In genomic region chr2:147468963-147469362, GRCh38 we compare ENCODE assay signal across 25 cellular contexts.
A peak's percentile ranks its signal among the peaks of the same experiment; 100 is the strongest.
DNase-seq lines count a peak whose midpoint lies in the region; FAIRE-seq and TF ChIP-seq lines count a peak whose summit lies in the region.
"Had no signal": no experiment of that assay in that cellular context is flagged by ENCODE, and none has a peak within 500 bp of the region (broad histone marks: within the 10 kb centered on the region; RNA-seq: fewer than 3 reads in every experiment).

No MANE protein-coding gene starts in this region.

- TF ChIP-seq RAD21 in H1 (IDR thresholded peaks at IDR 0.05 in 1 of 2, conservative IDR thresholded peaks at IDR 0.05 in 1 of 2; ENCODE audit: low read depth in 2 of 2, low read length in 2 of 2): no peak

- FAIRE-seq in H1 (lab: Jason Lieb, UNC): no peak
- FAIRE-seq: A204.1, D721Med, GM18507 had no signal

- H3K4me2 ChIP-seq in H1 (ENCODE audit: insufficient read depth in 1 of 2, low read depth in 2 of 2, low read length in 2 of 2) (peak overlapping the region; percentile 55 to 63), mesendoderm (ENCODE audit: low read length) (no peak overlapping the region), PC-9 (no peak overlapping the region)
- H3K4me2 ChIP-seq: BLaER1 treated with 17β-estradiol and CSF1 and Interleukin-3, amounts not matched to agents 10 nM and 100 nM had no signal

- H3K23ac ChIP-seq in H1 (ENCODE audit: insufficient read length): no peak overlapping the region
- no peak overlapping the region for H3K23ac ChIP-seq in mesendoderm (ENCODE audit: low read length)

- no peaks in the 10 kb centered on the region for H3F3A ChIP-seq in PC-9 (ENCODE audit: insufficient read depth, low read depth)

- H3K23me2 ChIP-seq in H1 (ENCODE audit: low read depth, low read length): peaks cover 2% of the 10 kb centered on the region; the same call in 1 of the 2 replicates

- H2AFZ ChIP-seq in H1 (ENCODE audit: low read length) (no peak overlapping the region), PC-9 (no peak overlapping the region)
- H2AFZ ChIP-seq: GM23248 had no signal

- no peak overlapping the region for H3K4ac ChIP-seq in H1 (replicated peaks; ENCODE audit: insufficient read length, low read depth, low read length)
- H3K4ac ChIP-seq in mesendoderm (ENCODE audit: low read depth, low read length): no peak overlapping the region

- no peak for TF ChIP-seq POLR2A in H1 (IDR thresholded peaks at IDR 0.05; ENCODE audit: control extremely low read depth in 1 of 2, low read depth in 2 of 2, low read length in 2 of 2)

- H3K79me2 ChIP-seq in H1 (ENCODE audit: control insufficient read depth in 1 of 2, insufficient read depth in 2 of 2, low read length in 2 of 2): no peaks in the 10 kb centered on the region
- H3K79me2 ChIP-seq in mesendoderm (ENCODE audit: control insufficient read depth, insufficient read depth, low read length): no peaks in the 10 kb centered on the region
- no peaks in the 10 kb centered on the region for H3K79me2 ChIP-seq in PC-9 (ENCODE audit: low read depth)

- H4K91ac ChIP-seq in H1 (replicated peaks; ENCODE audit: insufficient read length, low read length): peak overlapping the region; percentile 46

- no peak overlapping the region for H3K56ac ChIP-seq in H1 (replicated peaks; ENCODE audit: insufficient read length, low read depth, low read length)
- peak overlapping the region; percentile 70 for H3K56ac ChIP-seq in mesendoderm (ENCODE audit: low read length)

- no peak overlapping the region for H2BK12ac ChIP-seq in H1 (ENCODE audit: low read depth, low read length)

- no peaks in the 10 kb centered on the region for H4K20me1 ChIP-seq in H1 (replicated peaks in 1 of 2; ENCODE audit: control insufficient read depth in 1 of 2, insufficient read depth in 2 of 2, low read length in 2 of 2)
- no peaks in the 10 kb centered on the region for H4K20me1 ChIP-seq in PC-9 (ENCODE audit: insufficient read depth)
- H4K20me1 ChIP-seq: BLaER1 treated with 17β-estradiol and CSF1 and Interleukin-3, amounts not matched to agents 10 nM and 100 nM had no signal

- H3K14ac ChIP-seq in H1 (ENCODE audit: insufficient read length): no peak overlapping the region

- H3K9me2 ChIP-seq in PC-9 (ENCODE audit: insufficient read depth): no peaks in the 10 kb centered on the region

- POLR2A ChIA-PET in A673 (lab: Charles Lee; ENCODE audit: low non-redundant PET) (no interaction called here), H1 (lab: Charles Lee; ENCODE audit: partially characterized antibody) (interaction anchor here (1.8 to 2.1 kb wide), 2 partner anchors 15 to 18 kb away, joined by 4 read pairs; no protein-coding TSS in a partner anchor), PC-9 (lab: Charles Lee; ENCODE audit: unreplicated experiment) (no interaction called here)

- H3K9me3 ChIP-seq in A673 (ENCODE audit: low read depth, low read length, poor library complexity, severe bottlenecking) (no peaks in the 10 kb centered on the region), HUES48 (ENCODE audit: control insufficient read depth, insufficient read depth, low read length) (no peaks in the 10 kb centered on the region), H1 (ENCODE audit: insufficient read depth in 2 of 2, low read depth in 1 of 2, low read length in 1 of 2) (no peaks in the 10 kb centered on the region), PC-9 (ENCODE audit: insufficient read depth, low read depth) (no peaks in the 10 kb centered on the region)
- H3K9me3 ChIP-seq: BLaER1 treated with 17β-estradiol and CSF1 and Interleukin-3, amounts not matched to agents 10 nM and 100 nM; MG63 had no signal

- DNase-seq in A673 (ENCODE audit: low spot score) (no peak), H1 (ENCODE audit: low read depth in 1 of 2, low spot score in 2 of 2) (no peak), mesendoderm (no peak), caudate nucleus (lab: John Stamatoyannopoulos, UW) (no peak), PC-9 (no peak), NCI-H2171 (lab: John Stamatoyannopoulos, UW) (no peak)
- DNase-seq: AML-193; CD4-positive, alpha-beta T cell; GM23248; HCEC 1CT; IMR-90; KG1; MG63; NCI-H1105 treated with DMSO at 0.1 percent for 48 hours; NCI-H1694; NCI-H2029 treated with DMSO at 0.1 percent for 48 hours; NCI-H524 treated with DMSO at 0.1 percent for 48 hours; RPMI8226; SHP77; T-cell had no signal

- TF ChIP-seq CTCF in A673 (conservative IDR thresholded peaks at IDR 0.05; ENCODE audit: low read depth, low read length) (no peak), H1 (IDR thresholded peaks at IDR 0.05; ENCODE audit: control extremely low read depth in 1 of 3, insufficient read depth in 1 of 3, low read depth in 1 of 3, low read length in 3 of 3) (no peak), PC-9 (conservative IDR thresholded peaks at IDR 0.05) (no peak)

- H3K9ac ChIP-seq in HUES48 (ENCODE audit: low read depth, low read length) (no peak overlapping the region), H1 (replicated peaks in 1 of 4; ENCODE audit: extremely low read depth in 1 of 4, low read depth in 3 of 4, low read length in 3 of 4) (no peak overlapping the region), mesendoderm (ENCODE audit: low read length) (no peak overlapping the region)
- H3K9ac ChIP-seq: BLaER1 treated with 17β-estradiol and CSF1 and Interleukin-3, amounts not matched to agents 10 nM and 100 nM; GM23248 had no signal

- TF ChIP-seq EP300 in H1 (IDR thresholded peaks at IDR 0.05; ENCODE audit: borderline replicate concordance in 1 of 2, low read depth in 2 of 2, low read length in 2 of 2): no peak

- H2AK5ac ChIP-seq in H1 (ENCODE audit: low read depth, low read length) (no peak overlapping the region), mesendoderm (ENCODE audit: low read length) (no peak overlapping the region)

- no peaks in the 10 kb centered on the region for H3K27me3 ChIP-seq in A673 (replicated peaks; ENCODE audit: insufficient read depth, low read depth, low read length, poor library complexity)
- H3K27me3 ChIP-seq in HUES48 (ENCODE audit: control insufficient read depth, insufficient read depth, low read length): no peaks in the 10 kb centered on the region
- no peaks in the 10 kb centered on the region for H3K27me3 ChIP-seq in H1 (replicated peaks in 1 of 4; ENCODE audit: control insufficient read depth in 3 of 4, extremely low read depth in 1 of 4, insufficient read depth in 3 of 4, low read length in 3 of 4)
- H3K27me3 ChIP-seq in mesendoderm (ENCODE audit: insufficient read depth, low read length, poor library complexity): no peaks in the 10 kb centered on the region
- no peaks in the 10 kb centered on the region for H3K27me3 ChIP-seq in PC-9 (ENCODE audit: insufficient read depth, low read depth)
- H3K27me3 ChIP-seq: BLaER1 treated with 17β-estradiol and CSF1 and Interleukin-3, amounts not matched to agents 10 nM and 100 nM; MG63 had no signal

- WGBS in H1 (ENCODE audit: extremely low coverage in 1 of 2, insufficient coverage in 1 of 2, insufficient read length in 1 of 2, insufficient replicate concordance in 2 of 2, low coverage in 1 of 2, low lambda C conversion rate in 2 of 2, missing lambda C conversion rate in 1 of 2), 2 experiments: 36% methylated on average over 5 of the region's 5 CpGs; no CpG with 5 or more reads in 1 of the 2 experiments
- no CpG with 5 or more reads among the region's 5 CpGs for WGBS in mesendoderm (ENCODE audit: extremely low coverage, insufficient coverage, low lambda C conversion rate)

- no peak overlapping the region for H2BK15ac ChIP-seq in H1 (ENCODE audit: low read length)
- no peak overlapping the region for H2BK15ac ChIP-seq in mesendoderm (replicated peaks; ENCODE audit: low read depth)

- H2BK20ac ChIP-seq in H1 (ENCODE audit: low read length): peak overlapping the region; percentile 77; the same call in 1 of the 2 replicates

- no peak overlapping the region; the same call in 1 of the 2 replicates for H2BK5ac ChIP-seq in H1 (ENCODE audit: low read depth, low read length)
- H2BK5ac ChIP-seq in mesendoderm (ENCODE audit: low read length): peak overlapping the region; percentile 39

- H2BK120ac ChIP-seq in H1 (replicated peaks; ENCODE audit: low read depth, low read length): peak overlapping the region; percentile 57
- peak overlapping the region; percentile 64 for H2BK120ac ChIP-seq in mesendoderm (ENCODE audit: low read depth, low read length)

- no peaks in the 10 kb centered on the region for H3K79me1 ChIP-seq in H1 (ENCODE audit: low read depth, low read length)
- H3K79me1 ChIP-seq in mesendoderm (ENCODE audit: low read length): no peaks in the 10 kb centered on the region

- no peak overlapping the region for H4K5ac ChIP-seq in H1 (ENCODE audit: insufficient read length, low read depth, low read length)
- no peak overlapping the region for H4K5ac ChIP-seq in mesendoderm (ENCODE audit: low read length)

- BruUV-seq in A673 (replicated peaks; lab: Mats Ljungman, UMichigan) (no TSS peak), PC-9 (replicated peaks; lab: Mats Ljungman, UMichigan) (no TSS peak)

- H3K4me3 ChIP-seq in A673 (ENCODE audit: low read depth, low read length, poor library complexity, severe bottlenecking) (no peak overlapping the region), HUES48 (ENCODE audit: low read depth, low read length) (no peak overlapping the region), H1 (ENCODE audit: extremely low read depth in 1 of 4, insufficient read depth in 2 of 4, low read depth in 3 of 4, low read length in 4 of 4) (peak overlapping the region in 1 of 4 experiments; percentile 39; a peak in 3 of 8 replicates), mesendoderm (ENCODE audit: low read length) (no peak overlapping the region), PC-9 (no peak overlapping the region)
- H3K4me3 ChIP-seq: BLaER1 treated with 17β-estradiol and CSF1 and Interleukin-3, amounts not matched to agents 10 nM and 100 nM; GM23248; MG63 had no signal

- H3K27ac ChIP-seq in A673 (ENCODE audit: low read depth, low read length, poor library complexity, severe bottlenecking) (peak overlapping the region; percentile 19), HUES48 (ENCODE audit: low read depth, low read length) (peak overlapping the region; percentile 67), H1 (ENCODE audit: low read depth, low read length) (no peak overlapping the region), mesendoderm (ENCODE audit: low read depth, low read length) (no peak overlapping the region), caudate nucleus (ENCODE audit: low read depth, low read length) (no peak overlapping the region), PC-9 (no peak overlapping the region)
- H3K27ac ChIP-seq: BLaER1 treated with 17β-estradiol and CSF1 and Interleukin-3, amounts not matched to agents 10 nM and 100 nM; GM23248 had no signal

- H3K36me3 ChIP-seq in A673 (ENCODE audit: insufficient read depth, low read length, poor library complexity, severe bottlenecking) (no peaks in the 10 kb centered on the region), HUES48 (ENCODE audit: control insufficient read depth, insufficient read depth, low read length) (no peaks in the 10 kb centered on the region), H1 (ENCODE audit: control insufficient read depth in 2 of 4, insufficient read depth in 4 of 4, low read length in 3 of 4) (no peaks in the 10 kb centered on the region), mesendoderm (ENCODE audit: control insufficient read depth, insufficient read depth, low read length) (no peaks in the 10 kb centered on the region), PC-9 (ENCODE audit: low read depth) (no peaks in the 10 kb centered on the region)
- H3K36me3 ChIP-seq: BLaER1 treated with 17β-estradiol and CSF1 and Interleukin-3, amounts not matched to agents 10 nM and 100 nM; MG63 had no signal

- CTCF ChIA-PET in A673 (lab: Charles Lee) (no interaction called here), H1 (lab: Charles Lee; ENCODE audit: partially characterized antibody) (interaction anchor here (1.1 kb wide), 1 partner anchor 17 kb away, joined by 3 read pairs; no protein-coding TSS in a partner anchor), PC-9 (lab: Charles Lee) (interaction anchor here (0.6 kb wide), 1 partner anchor 33 kb away, joined by 4 read pairs; no protein-coding TSS in a partner anchor)

- H3K18ac ChIP-seq in H1 (ENCODE audit: extremely low read depth, low read length) (no peak overlapping the region; the same call in 1 of the 2 replicates), mesendoderm (ENCODE audit: low read length) (peak overlapping the region; percentile 86)

- H3K4me1 ChIP-seq in A673 (ENCODE audit: insufficient read depth, low read length, poor library complexity, severe bottlenecking) (peaks cover 42% of the 10 kb centered on the region), HUES48 (ENCODE audit: control insufficient read depth, insufficient read depth, low read length) (peaks cover 32% of the 10 kb centered on the region), H1 (replicated peaks in 1 of 4; ENCODE audit: control insufficient read depth in 3 of 4, insufficient read depth in 4 of 4, low read length in 3 of 4) (peaks cover 0 to 17% (median 13%) of the 10 kb centered on the region in 4 experiments; a peak in 6 of 7 replicates), mesendoderm (ENCODE audit: control insufficient read depth, low read depth, low read length) (peaks cover 15% of the 10 kb centered on the region), PC-9 (replicated peaks; ENCODE audit: insufficient read depth) (peaks cover 8% of the 10 kb centered on the region)
- H3K4me1 ChIP-seq: BLaER1 treated with 17β-estradiol and CSF1 and Interleukin-3, amounts not matched to agents 10 nM and 100 nM had no signal

- H4K8ac ChIP-seq in H1 (ENCODE audit: extremely low read depth, insufficient read depth, low read length): no peak overlapping the region
- H4K8ac ChIP-seq in mesendoderm (ENCODE audit: low read depth, low read length): no peak overlapping the region

- intact Hi-C loops in A673 (cut with micrococcal nuclease; ENCODE audit: unreplicated experiment): no loop called here
- intact Hi-C loops in PC-9 (cut with micrococcal nuclease; ENCODE audit: unreplicated experiment): no loop called here

Comparison
In these comparisons a context has a peak if more than half of its experiments do, and no peak if none do; other contexts are left out.
1. H3K27ac ChIP-seq: peak in A673 (single experiment) and HUES48 (single experiment); none in H1 (single experiment), mesendoderm (single experiment), caudate nucleus (single experiment) and PC-9 (single experiment).
2. H3K4me2 ChIP-seq: peak in H1 (2 of 2); none in mesendoderm (single experiment) and PC-9 (single experiment).